Comparison of ENCODE assay signal across 1 cellular context in genomic region chr22:23789121-23789520, GRCh38.
TF ChIP-seq lines count a peak whose summit lies in the region.

No MANE protein-coding gene starts in this region.

TF ChIP-seq in GM23338, 12 proteins besides CTCF, POLR2A, EP300 and RAD21 (continued from another document):
- TF ChIP-seq ETS1 (IDR thresholded peaks at IDR 0.05) (no peak), JUNB (IDR thresholded peaks at IDR 0.05; ENCODE audit: unreplicated experiment) (no peak), EZH2phosphoT487 (IDR thresholded peaks at IDR 0.05; ENCODE audit: unreplicated experiment) (no peak), STAT1 (IDR thresholded peaks at IDR 0.05; ENCODE audit: unreplicated experiment) (no peak), CREB1 (CRISPR knock-in tag; IDR thresholded peaks at IDR 0.05; ENCODE audit: low read depth) (no peak), ZNF462 (CRISPR knock-in tag; IDR thresholded peaks at IDR 0.05) (no peak)
